In the genomic region with DNA sequence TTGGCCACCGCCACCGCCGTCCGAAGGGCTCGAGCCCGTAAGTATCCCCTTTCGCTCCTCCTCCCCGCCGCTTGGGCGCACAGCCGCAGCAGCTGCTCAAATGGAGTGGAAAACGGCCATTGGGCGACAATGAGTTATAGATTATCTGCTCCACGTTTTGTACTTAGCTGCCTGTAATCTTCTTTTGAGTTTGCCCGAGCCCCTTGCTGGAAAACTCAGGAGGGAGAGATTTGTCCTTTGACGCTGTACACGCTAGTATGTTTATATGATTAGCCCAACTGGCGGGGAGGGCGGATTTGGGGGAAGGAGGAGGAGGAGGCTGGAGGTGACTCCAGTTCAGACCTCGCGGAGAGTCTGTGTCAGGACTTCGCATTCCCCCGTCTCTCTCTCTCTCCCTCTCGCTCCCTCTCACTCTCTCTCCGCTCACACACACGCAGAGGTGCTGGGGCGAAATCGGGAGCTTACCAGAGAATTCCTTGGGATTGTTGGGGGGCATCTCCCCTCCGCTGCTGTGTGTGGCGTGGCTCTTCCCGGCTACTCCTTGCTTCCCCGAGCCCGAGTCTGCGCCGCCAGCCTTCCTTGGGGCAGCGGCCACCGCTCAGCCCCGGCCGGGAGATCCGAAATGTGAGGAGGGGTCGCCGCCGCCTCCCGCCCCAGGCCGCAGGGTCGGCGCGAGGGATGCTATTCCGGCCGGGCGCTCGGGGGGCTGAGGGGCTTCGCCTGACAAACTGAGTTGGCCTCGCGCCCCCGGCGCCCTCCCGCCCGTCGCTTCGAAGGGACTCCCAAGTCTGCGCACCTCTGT, we compare ENCODE assay signal across 8 cellular contexts. TPM values are rescaled to one million over a fixed set of nuclear protein-coding genes. Genes with fewer than 3 reads are reported as not detected.
A peak's percentile ranks its signal among the peaks of the same experiment; 100 is the strongest.
DNase-seq lines count a peak whose midpoint lies in the region; ATAC-seq, FAIRE-seq and TF ChIP-seq lines count a peak whose summit lies in the region.

No MANE protein-coding gene starts in this region.

- CTCF ChIA-PET in GM12878 (lab: Yijun Ruan, JAX): interaction anchor here (0.7 to 2.9 kb wide), 2 partner anchors 34 to 252 kb away, joined by 3 to 13 read pairs; no protein-coding TSS in a partner anchor

- no peak for TF ChIP-seq RAD21 in GM12878 (IDR thresholded peaks at IDR 0.05; ENCODE audit: insufficient read depth, low read depth, low read length)

- BruUV-seq in GM12878 (replicated peaks; lab: Mats Ljungman, UMichigan): no TSS peak

- no peaks in the 10 kb centered on the region for H3K9me3 ChIP-seq in GM12878 (replicated peaks; ENCODE audit: control insufficient read depth, insufficient read depth, low read length)

- SMC1A ChIA-PET in GM12878 (lab: Charles Lee; ENCODE audit: uncharacterized antibody, unreplicated experiment): interaction anchor here (1.2 to 1.4 kb wide), 2 partner anchors 15 to 253 kb away, joined by 3 read pairs; no protein-coding TSS in a partner anchor

- intact Hi-C loops in GM12878 (cut with micrococcal nuclease; ENCODE audit: unreplicated experiment): loop anchor here (2.0 to 10.0 kb wide), 2 partner anchors 252 to 386 kb away; no protein-coding TSS in a partner anchor

- H3K27me3 ChIP-seq in GM12878 (replicated peaks in 1 of 2; ENCODE audit: control insufficient read depth in 2 of 2, insufficient read depth in 2 of 2, low read length in 1 of 2): peaks cover 10 to 11% of the 10 kb centered on the region in 2 experiments

- no peaks in the 10 kb centered on the region for H3K36me3 ChIP-seq in GM12878 (ENCODE audit: control insufficient read depth in 2 of 2, insufficient read depth in 2 of 2, low read length in 1 of 2)

- H3K9ac ChIP-seq in GM12878 (ENCODE audit: control insufficient read depth, insufficient read depth, low read length): no peak overlapping the region

- RAD21 ChIA-PET in GM12878 (lab: Charles Lee; ENCODE audit: unreplicated experiment): interaction anchor here (0.9 to 1.7 kb wide), 2 partner anchors 250 to 251 kb away, joined by 3 read pairs; no protein-coding TSS in a partner anchor

- no peaks in the 10 kb centered on the region for H3K79me2 ChIP-seq in GM12878 (ENCODE audit: control insufficient read depth, insufficient read depth, low read length)

- no peak for TF ChIP-seq CTCF in GM12878 (IDR thresholded peaks at IDR 0.05 in 2 of 3, conservative IDR thresholded peaks at IDR 0.05 in 1 of 3; ENCODE audit: control insufficient read depth in 2 of 3, extremely low read depth in 1 of 3, insufficient read depth in 1 of 3, low read depth in 3 of 3, low read length in 3 of 3)

- FAIRE-seq in GM12878 (lab: Jason Lieb, UNC): no peak

- no peak overlapping the region for H3K27ac ChIP-seq in GM12878 (ENCODE audit: control insufficient read depth, insufficient read depth)

- H3K4me3 ChIP-seq in GM12878: no peak overlapping the region

- H3K4me1 ChIP-seq in GM12878 (ENCODE audit: control insufficient read depth, insufficient read depth, low read length): no peaks in the 10 kb centered on the region

- no peak for TF ChIP-seq EP300 in GM12878 (IDR thresholded peaks at IDR 0.05; ENCODE audit: borderline replicate concordance in 1 of 2, control insufficient read depth in 1 of 2, low read depth in 2 of 2, low read length in 2 of 2)

- no peak for TF ChIP-seq POLR2A in GM12878 (IDR thresholded peaks at IDR 0.05; ENCODE audit: low read depth, low read length)

- in situ Hi-C loops in GM12878 (cut with MboI): no loop called here

- DNase-seq in GM04503 (ENCODE audit: low read depth) (peak; percentile 69), NCI-H524 treated with DMSO at 0.1 percent for 48 hours (lab: John Stamatoyannopoulos, UW) (peak; percentile 55), GM12878 (ENCODE audit: low read depth, low spot score) (no peak), iPS DF 19.7 (ENCODE audit: low read depth, low spot score) (peak; percentile 84), retina (peak; percentile 96), RKO (ENCODE audit: low spot score) (no peak)
- no peak for DNase-seq in activated CD4-positive, alpha-beta T cell treated with anti-CD3 and anti-CD28 coated beads, Interleukin-2, amount 50 U/mL, for 4 hours

- 28% methylated on average over 45 of the region's 62 CpGs for WGBS in GM12878 (ENCODE audit: insufficient coverage, insufficient replicate concordance, low lambda C conversion rate, missing lambda C conversion rate)

- ATAC-seq in HG03135 (IDR thresholded peaks at IDR 0.05; ENCODE audit: unreplicated experiment) (peak; percentile 65), GM12878 (peak; percentile 76)

- H3K4me2 ChIP-seq in GM12878 (ENCODE audit: control insufficient read depth, insufficient read depth): peak overlapping the region; percentile 30

- no peaks in the 10 kb centered on the region for H4K20me1 ChIP-seq in GM12878 (ENCODE audit: control insufficient read depth, insufficient read depth)

- POLR2A ChIA-PET in GM12878 (lab: Charles Lee): no interaction called here

- no peak overlapping the region for H2AFZ ChIP-seq in GM12878 (ENCODE audit: control insufficient read depth, low read depth, low read length)

TF ChIP-seq in GM12878, 131 proteins besides CTCF, POLR2A, EP300 and RAD21:
- TF ChIP-seq SRF (IDR thresholded peaks at IDR 0.05; ENCODE audit: low read depth in 2 of 2, low read length in 2 of 2) (no peak), RELB (IDR thresholded peaks at IDR 0.05; ENCODE audit: low read depth) (peak; percentile 35; the same call in 1 of the 2 replicates), BMI1 (IDR thresholded peaks at IDR 0.05; ENCODE audit: borderline replicate concordance) (peak; percentile 44; the same call in 1 of the 2 replicates), IKZF2 (IDR thresholded peaks at IDR 0.05) (0 out of 4 replicates have a peak, but pooled peaks of 1 of the 2 experiments have one; percentile 10), IKZF1 (conservative IDR thresholded peaks at IDR 0.05) (peak; percentile 65), ZSCAN29 (IDR thresholded peaks at IDR 0.05) (0 out of 2 replicates have a peak, but pooled peaks have one; percentile 11), ATF7 (IDR thresholded peaks at IDR 0.05; ENCODE audit: low read depth) (0 out of 2 replicates have a peak, but pooled peaks have one; percentile 13)
- TF ChIP-seq, protein P1, sequence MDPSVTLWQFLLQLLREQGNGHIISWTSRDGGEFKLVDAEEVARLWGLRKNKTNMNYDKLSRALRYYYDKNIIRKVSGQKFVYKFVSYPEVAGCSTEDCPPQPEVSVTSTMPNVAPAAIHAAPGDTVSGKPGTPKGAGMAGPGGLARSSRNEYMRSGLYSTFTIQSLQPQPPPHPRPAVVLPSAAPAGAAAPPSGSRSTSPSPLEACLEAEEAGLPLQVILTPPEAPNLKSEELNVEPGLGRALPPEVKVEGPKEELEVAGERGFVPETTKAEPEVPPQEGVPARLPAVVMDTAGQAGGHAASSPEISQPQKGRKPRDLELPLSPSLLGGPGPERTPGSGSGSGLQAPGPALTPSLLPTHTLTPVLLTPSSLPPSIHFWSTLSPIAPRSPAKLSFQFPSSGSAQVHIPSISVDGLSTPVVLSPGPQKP (IDR thresholded peaks at IDR 0.05; ENCODE audit: low read depth, low read length): no peak

RNA-seq across cellular contexts. Expression of gene ADGRL2, which starts 0.5 kb away (rescaled TPM):
- total RNA-seq in GM12878 (2013; cell fraction: nucleolus; rRNA removed): 4.3 and 5.3 TPM in 2 replicates
- total RNA-seq in GM12878 (2014; rRNA removed) (0.17 and 0.82 TPM in 2 replicates), GM12878 (2014; rRNA removed; fragmentation: Illumina TruSeq; extraction: Trizol) (0.22 and 0.46 TPM in 2 replicates), GM12878 (2021) (0.43 and 0.51 TPM in 2 replicates)
- not detected for polyA plus RNA-seq in GM12878 (2011; ENCODE audit: low read depth)
- polyA plus RNA-seq in GM12878 (2011; rRNA removed) (13.6 and 15.0 TPM in 2 replicates), GM12878 (2014; fragmentation: Illumina TruSeq; extraction: Trizol) (0.26 and 0.27 TPM in 2 replicates), GM12878 (2014; fragmentation: Nextera tagmentation; extraction: Ambion mirVana) (under 1 TPM; 0.03 to 0.18 TPM), GM12878 (2014; rRNA removed) (0.16 and 0.17 TPM in 2 replicates), GM12878 (2016; fragmentation: Nextera tagmentation; extraction: Ambion mirVana) (under 1 TPM; 0.20 to 0.53 TPM)
- polyA plus RNA-seq in GM12878 (2011; cell fraction: cytosol; rRNA removed): 9.3 and 9.6 TPM in 2 replicates
- polyA plus RNA-seq in GM12878 (2011; cell fraction: nucleus; rRNA removed): 12.5 and 23.8 TPM in 2 replicates
- polyA plus RNA-seq in GM12878 (2012): 0.21 TPM in 1 of 2 replicates, not detected in the other
- polyA minus RNA-seq in GM12878 (2011; rRNA and poly(A)+ RNA removed): 27.7 and 57.0 TPM in 2 replicates
- 8.0 and 8.8 TPM in 2 replicates for polyA minus RNA-seq in GM12878 (2011; cell fraction: cytosol; rRNA and poly(A)+ RNA removed)
- polyA minus RNA-seq in GM12878 (2011; cell fraction: nucleus; rRNA and poly(A)+ RNA removed): 29.5 and 30.4 TPM in 2 replicates

Comparison
In these comparisons a context has a peak if more than half of its experiments do, and no peak if none do; other contexts are left out.
1. DNase-seq: peak in GM04503 (single experiment), NCI-H524 treated with DMSO at 0.1 percent for 48 hours (single experiment), iPS DF 19.7 (single experiment) and retina (single experiment); none in GM12878 (single experiment), RKO (single experiment) and activated CD4-positive, alpha-beta T cell treated with anti-CD3 and anti-CD28 coated beads, Interleukin-2, amount 50 U/mL, for 4 hours (0 of 2).